ENCODE assay signal across 22 cellular contexts in genomic region chr20:50318709-50319108, GRCh38.
DNase-seq lines count a peak whose midpoint lies in the region; ATAC-seq and TF ChIP-seq lines count a peak whose summit lies in the region.
"Had no signal": no experiment of that assay in that cellular context is flagged by ENCODE, and none has a peak within 500 bp of the region (broad histone marks: within the 10 kb centered on the region; RNA-seq: fewer than 3 reads in every experiment).

No MANE protein-coding gene starts in this region.

- no peaks in the 10 kb centered on the region for H3K27me3 ChIP-seq in testis
- H3K27me3 ChIP-seq: BE2C, right lobe of liver, thyroid gland had no signal

- no peak for TF ChIP-seq CTCF in testis (IDR thresholded peaks at IDR 0.05)

- no peak for TF ChIP-seq POLR2A in testis (IDR thresholded peaks at IDR 0.05)

- H3K4me3 Mint-ChIP-seq in activated CD4-positive, alpha-beta memory T cell treated with anti-CD3 and anti-CD28 coated beads for 36 hours: no peak overlapping the region
- H3K4me3 Mint-ChIP-seq in activated CD4-positive, alpha-beta memory T cell treated with anti-CD3 and anti-CD28 coated beads, Interleukin-2, amount 10 ng/mL, durations not matched to agents 7 days and 5 days: no peak overlapping the region
- H3K4me3 Mint-ChIP-seq in activated T-helper 17 cell treated with anti-CD3 and anti-CD28 coated beads, Interleukin-2, amount 50 U/mL, for 72 hours: no peak overlapping the region
- H3K4me3 Mint-ChIP-seq in stimulated activated effector memory CD8-positive, alpha-beta T cell treated with anti-CD3 and anti-CD28 coated beads, Interleukin-12 subunit alpha, Interleukin-12 subunit beta, amount 100 ng/mL, for 72 hours: no peak overlapping the region

- H3K27ac Mint-ChIP-seq in activated CD4-positive, alpha-beta memory T cell treated with anti-CD3 and anti-CD28 coated beads for 36 hours: no peak overlapping the region
- H3K27ac Mint-ChIP-seq in activated CD4-positive, alpha-beta memory T cell treated with anti-CD3 and anti-CD28 coated beads, Interleukin-2, amount 10 ng/mL, durations not matched to agents 7 days and 5 days: no peak overlapping the region
- H3K27ac Mint-ChIP-seq in activated T-helper 17 cell treated with anti-CD3 and anti-CD28 coated beads, Interleukin-2, amount 50 U/mL, for 72 hours: no peak overlapping the region
- no peak overlapping the region for H3K27ac Mint-ChIP-seq in stimulated activated effector memory CD8-positive, alpha-beta T cell treated with anti-CD3 and anti-CD28 coated beads, Interleukin-12 subunit alpha, Interleukin-12 subunit beta, amount 100 ng/mL, for 72 hours

- H3K27ac ChIP-seq in testis: no peak overlapping the region
- H3K27ac ChIP-seq: foreskin keratinocyte, KMS-11, left ventricle myocardium inferior, right lobe of liver had no signal

- peaks cover 11% of the 10 kb centered on the region for H3K4me1 Mint-ChIP-seq in activated CD4-positive, alpha-beta memory T cell treated with anti-CD3 and anti-CD28 coated beads for 36 hours (ENCODE audit: low read depth)
- H3K4me1 Mint-ChIP-seq in activated CD4-positive, alpha-beta memory T cell treated with anti-CD3 and anti-CD28 coated beads, Interleukin-2, amount 10 ng/mL, durations not matched to agents 7 days and 5 days: peaks cover 4% of the 10 kb centered on the region
- H3K4me1 Mint-ChIP-seq in activated T-helper 17 cell treated with anti-CD3 and anti-CD28 coated beads, Interleukin-2, amount 50 U/mL, for 72 hours: peaks cover 5% of the 10 kb centered on the region
- peaks cover 39% of the 10 kb centered on the region for H3K4me1 Mint-ChIP-seq in stimulated activated effector memory CD8-positive, alpha-beta T cell treated with anti-CD3 and anti-CD28 coated beads, Interleukin-12 subunit alpha, Interleukin-12 subunit beta, amount 100 ng/mL, for 72 hours

- POLR2A ChIA-PET in activated CD4-positive, alpha-beta memory T cell treated with anti-CD3 and anti-CD28 coated beads for 36 hours (lab: Charles Lee): no interaction called here
- POLR2A ChIA-PET in activated CD4-positive, alpha-beta memory T cell treated with anti-CD3 and anti-CD28 coated beads, Interleukin-2, amount 10 ng/mL, durations not matched to agents 7 days and 5 days (lab: Charles Lee): interaction anchor here (1.7 kb wide), 1 partner anchor 21 kb away, joined by 3 read pairs; no protein-coding TSS in a partner anchor

- peaks cover 2% of the 10 kb centered on the region for H3K4me1 ChIP-seq in testis
- H3K4me1 ChIP-seq: right lobe of liver had no signal

- ATAC-seq in activated T-helper 17 cell treated with anti-CD3 and anti-CD28 coated beads, Interleukin-2, amount 50 U/mL, for 72 hours (replicated peaks): peak; percentile 42
- ATAC-seq in stimulated activated effector memory CD8-positive, alpha-beta T cell treated with anti-CD3 and anti-CD28 coated beads, Interleukin-12 subunit alpha, Interleukin-12 subunit beta, amount 100 ng/mL, for 72 hours: peak; percentile 57
- ATAC-seq in GM18498 (IDR thresholded peaks at IDR 0.05; ENCODE audit: unreplicated experiment) (no peak), HG03139 (IDR thresholded peaks at IDR 0.05; ENCODE audit: unreplicated experiment) (no peak)
- ATAC-seq: foreskin keratinocyte, right lobe of liver had no signal

- H3K9me3 Mint-ChIP-seq in activated CD4-positive, alpha-beta memory T cell treated with anti-CD3 and anti-CD28 coated beads for 36 hours: peaks cover 2% of the 10 kb centered on the region
- H3K9me3 Mint-ChIP-seq in activated CD4-positive, alpha-beta memory T cell treated with anti-CD3 and anti-CD28 coated beads, Interleukin-2, amount 10 ng/mL, durations not matched to agents 7 days and 5 days: no peaks in the 10 kb centered on the region
- no peaks in the 10 kb centered on the region for H3K9me3 Mint-ChIP-seq in activated T-helper 17 cell treated with anti-CD3 and anti-CD28 coated beads, Interleukin-2, amount 50 U/mL, for 72 hours
- no peaks in the 10 kb centered on the region for H3K9me3 Mint-ChIP-seq in stimulated activated effector memory CD8-positive, alpha-beta T cell treated with anti-CD3 and anti-CD28 coated beads, Interleukin-12 subunit alpha, Interleukin-12 subunit beta, amount 100 ng/mL, for 72 hours

- no peaks in the 10 kb centered on the region for H3K36me3 ChIP-seq in testis (ENCODE audit: low read depth, missing control alignments)
- H3K36me3 ChIP-seq: BE2C, left ventricle myocardium inferior, right lobe of liver, thyroid gland had no signal

- H3K27me3 Mint-ChIP-seq in activated CD4-positive, alpha-beta memory T cell treated with anti-CD3 and anti-CD28 coated beads for 36 hours: peaks cover 18% of the 10 kb centered on the region
- peaks cover 42% of the 10 kb centered on the region for H3K27me3 Mint-ChIP-seq in activated CD4-positive, alpha-beta memory T cell treated with anti-CD3 and anti-CD28 coated beads, Interleukin-2, amount 10 ng/mL, durations not matched to agents 7 days and 5 days
- peaks cover 37% of the 10 kb centered on the region for H3K27me3 Mint-ChIP-seq in activated T-helper 17 cell treated with anti-CD3 and anti-CD28 coated beads, Interleukin-2, amount 50 U/mL, for 72 hours

- intact Hi-C loops in activated CD4-positive, alpha-beta memory T cell treated with anti-CD3 and anti-CD28 coated beads for 36 hours (cut with micrococcal nuclease): no loop called here
- intact Hi-C loops in testis (cut with DNase I; ENCODE audit: low total_unique reads): no loop called here

- H3K36me3 Mint-ChIP-seq in activated CD4-positive, alpha-beta memory T cell treated with anti-CD3 and anti-CD28 coated beads for 36 hours: no peaks in the 10 kb centered on the region
- peaks cover 2% of the 10 kb centered on the region for H3K36me3 Mint-ChIP-seq in activated CD4-positive, alpha-beta memory T cell treated with anti-CD3 and anti-CD28 coated beads, Interleukin-2, amount 10 ng/mL, durations not matched to agents 7 days and 5 days (ENCODE audit: low read depth)
- H3K36me3 Mint-ChIP-seq in activated T-helper 17 cell treated with anti-CD3 and anti-CD28 coated beads, Interleukin-2, amount 50 U/mL, for 72 hours (ENCODE audit: low read depth): no peaks in the 10 kb centered on the region
- H3K36me3 Mint-ChIP-seq in stimulated activated effector memory CD8-positive, alpha-beta T cell treated with anti-CD3 and anti-CD28 coated beads, Interleukin-12 subunit alpha, Interleukin-12 subunit beta, amount 100 ng/mL, for 72 hours: peaks cover 8% of the 10 kb centered on the region

- DNase-seq in activated CD4-positive, alpha-beta memory T cell treated with anti-CD3 and anti-CD28 coated beads for 36 hours: peak; percentile 41
- DNase-seq in activated CD4-positive, alpha-beta memory T cell treated with anti-CD3 and anti-CD28 coated beads, Interleukin-2, amount 10 ng/mL, durations not matched to agents 7 days and 5 days: no peak
- DNase-seq in MV-4-11 (lab: John Stamatoyannopoulos, UW) (peak; percentile 33), testis (no peak)
- no peak for DNase-seq in stimulated activated effector memory CD8-positive, alpha-beta T cell treated with anti-CD3 and anti-CD28 coated beads, Interleukin-12 subunit alpha, Interleukin-12 subunit beta, amount 100 ng/mL, for 72 hours (ENCODE audit: low spot score in 2 of 2)
- DNase-seq: activated CD4-positive, alpha-beta T cell treated with anti-CD3 and anti-CD28 coated beads for 1 hour; activated naive CD4-positive, alpha-beta T cell treated with anti-CD3 and anti-CD28 coated beads, Interleukin-2, amount 50 U/mL, for 16 hours; activated T-cell treated with anti-CD3 and anti-CD28 coated beads, Interleukin-2, amount 50 U/mL, for 48 hours; BE2C; cerebellar nuclear complex; DMS79; erythroblast; foreskin keratinocyte; left ventricle myocardium inferior; NCI-H1092; NCI-H187 treated with DMSO at 0.1 percent for 48 hours; right lobe of liver; thyroid gland had no signal

- H3K9me3 ChIP-seq in testis: no peaks in the 10 kb centered on the region
- H3K9me3 ChIP-seq: BE2C, left ventricle myocardium inferior, right lobe of liver, thyroid gland had no signal

- no peak overlapping the region for H3K4me3 ChIP-seq in testis
- H3K4me3 ChIP-seq: left ventricle myocardium inferior, right lobe of liver, thyroid gland had no signal

- CTCF ChIA-PET in activated CD4-positive, alpha-beta memory T cell treated with anti-CD3 and anti-CD28 coated beads for 36 hours (lab: Charles Lee): no interaction called here
- CTCF ChIA-PET in activated CD4-positive, alpha-beta memory T cell treated with anti-CD3 and anti-CD28 coated beads, Interleukin-2, amount 10 ng/mL, durations not matched to agents 7 days and 5 days (lab: Charles Lee): interaction anchor here (0.9 kb wide), 1 partner anchor 144 kb away, joined by 4 read pairs; no protein-coding TSS in a partner anchor

- WGBS in testis, 2 donors: 67 to 74% methylated on average over 8 of the region's 8 CpGs

Comparison
In these comparisons a context has a peak if more than half of its experiments do, and no peak if none do; other contexts are left out.
1. DNase-seq: peak in activated CD4-positive, alpha-beta memory T cell treated with anti-CD3 and anti-CD28 coated beads for 36 hours (single experiment) and MV-4-11 (single experiment); none in activated CD4-positive, alpha-beta memory T cell treated with anti-CD3 and anti-CD28 coated beads, Interleukin-2, amount 10 ng/mL, durations not matched to agents 7 days and 5 days (single experiment), stimulated activated effector memory CD8-positive, alpha-beta T cell treated with anti-CD3 and anti-CD28 coated beads, Interleukin-12 subunit alpha, Interleukin-12 subunit beta, amount 100 ng/mL, for 72 hours (0 of 2) and testis (single experiment).
2. ATAC-seq: peak in activated T-helper 17 cell treated with anti-CD3 and anti-CD28 coated beads, Interleukin-2, amount 50 U/mL, for 72 hours (single experiment) and stimulated activated effector memory CD8-positive, alpha-beta T cell treated with anti-CD3 and anti-CD28 coated beads, Interleukin-12 subunit alpha, Interleukin-12 subunit beta, amount 100 ng/mL, for 72 hours (single experiment); none in GM18498 (single experiment) and HG03139 (single experiment).